Comparison of ENCODE assay signal across 20 cellular contexts in the genomic region with DNA sequence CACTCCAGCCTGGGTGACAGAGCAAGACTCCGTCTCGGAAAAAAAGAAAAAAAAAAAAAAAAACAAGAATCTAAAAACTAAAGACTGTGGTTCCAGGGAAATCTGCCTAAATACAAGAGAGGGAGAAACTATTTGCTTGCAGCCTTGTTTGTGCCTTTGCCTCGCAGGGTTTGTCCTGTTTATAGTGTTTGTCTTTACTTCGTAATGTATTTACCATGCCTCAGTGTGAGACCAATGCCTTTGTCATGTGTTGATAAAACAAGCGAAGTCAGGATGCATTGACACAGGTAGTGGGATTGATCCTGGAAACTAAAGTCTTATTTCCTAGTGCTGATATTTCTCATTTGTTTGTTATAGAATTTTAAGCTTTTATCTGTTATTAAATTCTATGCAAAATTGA.
DNase-seq lines count a peak whose midpoint lies in the region; ATAC-seq and TF ChIP-seq lines count a peak whose summit lies in the region.
"Had no signal": no experiment of that assay in that cellular context is flagged by ENCODE, and none has a peak within 500 bp of the region (broad histone marks: within the 10 kb centered on the region; RNA-seq: fewer than 3 reads in every experiment).

No MANE protein-coding gene starts in this region.

- peak; percentile 41 for DNase-seq in NCI-H345 (lab: John Stamatoyannopoulos, UW)
- no peak for DNase-seq in NCI-H345 treated with DMSO at 0.1 percent for 48 hours (lab: John Stamatoyannopoulos, UW; ENCODE audit: unreplicated experiment)
- peak; percentile 46 for DNase-seq in LNCaP clone FGC (ENCODE audit: low read depth)
- peak; percentile 50 for DNase-seq in endodermal cell
- DNase-seq in RWPE1 (ENCODE audit: low spot score) = no peak
- no peak for DNase-seq in D341Med (ENCODE audit: low spot score)
- no peak for DNase-seq in G401 (ENCODE audit: low spot score)
- DNase-seq: 8988T; C1 segment of cervical spinal cord; Calu3; CD4-positive, alpha-beta memory T cell; COR-L47; DMS 273 treated with DMSO at 0.1 percent for 48 hours; DMS79; EL; GF-D8; H7; HCEC 1CT had no signal

- peaks cover 67% of the 10 kb centered on the region for H3K4me1 Mint-ChIP-seq in endodermal cell

- in situ Hi-C loops in G401 (cut with HindIII; ENCODE audit: low sequenced_read_pairs) = no loop called here

- H3K4me3 ChIP-seq in LNCaP clone FGC (ENCODE audit: low read depth, low read length) = no peak overlapping the region
- no peak overlapping the region for H3K4me3 ChIP-seq in endodermal cell (ENCODE audit: low read length)
- H3K4me3 ChIP-seq: A549 had no signal

- 28% methylated on average over 3 of the region's 5 CpGs; no CpG with 5 or more reads in 1 of the 2 experiments for WGBS in endodermal cell (ENCODE audit: insufficient coverage in 1 of 2, insufficient read length in 1 of 2), 2 experiments

- CTCF ChIA-PET in RWPE1 (lab: Yijun Ruan, JAX) = no interaction called here

- H3K27me3 ChIP-seq in endodermal cell (ENCODE audit: control insufficient read depth, insufficient read depth, low read length, poor library complexity, severe bottlenecking) = no peaks in the 10 kb centered on the region

- no peaks in the 10 kb centered on the region for H3K27me3 Mint-ChIP-seq in endodermal cell (ENCODE audit: insufficient read depth)

- no peaks in the 10 kb centered on the region for H3K36me3 Mint-ChIP-seq in endodermal cell (ENCODE audit: low read depth)
- H3K36me3 Mint-ChIP-seq: CD4-positive, alpha-beta memory T cell had no signal

- H3K9me3 ChIP-seq in endodermal cell (ENCODE audit: control insufficient read depth, low read length) = no peaks in the 10 kb centered on the region
- H3K9me3 ChIP-seq: A549 had no signal

- H3K36me3 ChIP-seq in endodermal cell (ENCODE audit: control insufficient read depth, insufficient read depth, low read length) = no peaks in the 10 kb centered on the region

- POLR2A ChIA-PET in RWPE1 (lab: Yijun Ruan, JAX; ENCODE audit: low non-redundant PET) = no interaction called here

- H3K4me3 Mint-ChIP-seq in endodermal cell = no peak overlapping the region
- H3K4me3 Mint-ChIP-seq: CD4-positive, alpha-beta memory T cell had no signal

- no peak for ATAC-seq in HG02623 (IDR thresholded peaks at IDR 0.05; ENCODE audit: unreplicated experiment)
- ATAC-seq: A549 had no signal

- H3K27ac ChIP-seq in endodermal cell (ENCODE audit: low read depth, low read length) (no peak overlapping the region), RWPE1 (no peak overlapping the region)
- H3K27ac ChIP-seq: A549 had no signal

- H3K9ac ChIP-seq in endodermal cell (ENCODE audit: extremely low read depth, low read length, poor library complexity, severe bottlenecking) = no peak overlapping the region

- H3K9me3 Mint-ChIP-seq in endodermal cell = no peaks in the 10 kb centered on the region

- H3K27ac Mint-ChIP-seq in endodermal cell = peak overlapping the region; percentile 92
- H3K27ac Mint-ChIP-seq: CD4-positive, alpha-beta memory T cell had no signal

- peaks cover 15% of the 10 kb centered on the region for H3K4me1 ChIP-seq in endodermal cell (ENCODE audit: control insufficient read depth, insufficient read depth, low read length)
- H3K4me1 ChIP-seq: A549 had no signal

- TF ChIP-seq CTCF in LNCaP clone FGC (IDR thresholded peaks at IDR 0.05; ENCODE audit: control insufficient read depth, extremely low read depth, insufficient read depth) = no peak
- TF ChIP-seq CTCF in endodermal cell (conservative IDR thresholded peaks at IDR 0.05) = no peak
- TF ChIP-seq CTCF in RWPE1 (conservative IDR thresholded peaks at IDR 0.05; ENCODE audit: low read depth) = no peak

Comparison
In these comparisons a context has a peak if more than half of its experiments do, and no peak if none do; other contexts are left out.
1. DNase-seq: peak in NCI-H345 (single experiment), LNCaP clone FGC (single experiment) and endodermal cell (single experiment); none in NCI-H345 treated with DMSO at 0.1 percent for 48 hours (single experiment), RWPE1 (single experiment), D341Med (single experiment) and G401 (single experiment).